In the genomic region with DNA sequence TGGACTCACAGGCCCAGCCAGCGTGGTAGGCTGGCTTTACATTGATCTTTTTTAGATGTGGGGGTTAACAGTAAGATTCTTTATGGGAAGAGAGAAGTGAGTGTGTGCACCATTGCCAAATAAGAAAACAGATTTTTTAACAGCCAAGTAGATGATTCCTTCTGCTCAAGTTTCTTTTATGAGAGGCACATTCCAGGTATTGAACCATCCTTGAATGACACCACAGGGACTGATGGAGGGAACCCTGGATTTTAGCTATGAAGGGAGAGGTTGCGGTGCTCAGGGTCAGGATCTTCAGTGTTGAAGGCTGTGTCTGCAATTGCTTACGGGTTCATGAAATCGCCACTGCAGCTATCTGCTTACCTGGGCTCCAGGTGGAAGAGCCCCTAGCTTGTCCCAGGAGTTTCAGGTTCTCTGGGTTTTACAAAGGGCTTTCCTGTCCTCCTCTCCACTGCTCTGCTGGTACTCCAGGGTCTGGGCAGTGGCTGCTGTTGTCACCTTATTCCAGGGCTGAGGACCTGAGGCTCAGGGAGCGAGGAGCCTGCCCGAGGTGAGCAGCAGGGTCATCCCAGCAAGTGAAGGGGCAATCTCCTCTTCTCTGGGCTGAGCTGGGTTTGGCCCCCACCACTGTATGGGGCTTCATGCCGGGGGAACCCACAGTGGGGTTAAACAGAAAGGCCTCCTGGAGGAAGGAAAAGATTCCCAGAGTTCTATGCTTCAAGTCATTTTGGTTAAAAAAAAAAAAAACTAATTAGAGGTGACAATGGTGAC, we compare ENCODE assay signal across 24 cellular contexts. TPM values are rescaled to one million over a fixed set of nuclear protein-coding genes. Genes with fewer than 3 reads are reported as not detected.
DNase-seq lines count a peak whose midpoint lies in the region; ATAC-seq and TF ChIP-seq lines count a peak whose summit lies in the region.
"Had no signal": no experiment of that assay in that cellular context is flagged by ENCODE, and none has a peak within 500 bp of the region (broad histone marks: within the 10 kb centered on the region; RNA-seq: fewer than 3 reads in every experiment).

No MANE protein-coding gene starts in this region.

- peaks cover 28% of the 10 kb centered on the region for H3K36me3 Mint-ChIP-seq in mesothelial cell of epicardium
- peaks cover 14% of the 10 kb centered on the region for H3K36me3 Mint-ChIP-seq in glutamatergic neuron (ENCODE audit: unreplicated experiment)

- no peaks in the 10 kb centered on the region for H4K20me1 ChIP-seq in HCT116 (ENCODE audit: insufficient read depth)

- TF ChIP-seq POLR2A in HCT116 (IDR thresholded peaks at IDR 0.05; ENCODE audit: borderline replicate concordance, extremely low read depth, insufficient read depth, insufficient read length) = no peak

- H3K27me3 Mint-ChIP-seq in mesothelial cell of epicardium (ENCODE audit: low read depth) (no peaks in the 10 kb centered on the region), glutamatergic neuron (ENCODE audit: unreplicated experiment) (peaks cover under 1% of the 10 kb centered on the region)

- RAD21 ChIA-PET in HCT116 (lab: Charles Lee; ENCODE audit: low non-redundant PET in 1 of 2, low total read pairs in 2 of 2, uncharacterized antibody in 2 of 2, unreplicated experiment in 2 of 2) = no interaction called here

- no peak for TF ChIP-seq RAD21 in HCT116 (IDR thresholded peaks at IDR 0.05; ENCODE audit: low read depth)

- H3K79me2 ChIP-seq in HCT116 (ENCODE audit: insufficient read depth, low read length) = no peaks in the 10 kb centered on the region

- H3K9me3 ChIP-seq in HCT116 (ENCODE audit: control insufficient read depth in 1 of 2, insufficient read depth in 1 of 2, low read depth in 1 of 2, low read length in 2 of 2) (peaks cover 0 to 17% of the 10 kb centered on the region in 2 experiments; a peak in 2 of 4 replicates), adipocyte (ENCODE audit: control insufficient read depth, low read length) (peaks cover 4% of the 10 kb centered on the region), subcutaneous abdominal adipose tissue (ENCODE audit: control insufficient read depth in 5 of 5, low read length in 5 of 5) (peaks cover 0 to 11% (median 9%) of the 10 kb centered on the region in 5 donors)
- H3K9me3 ChIP-seq: transverse colon had no signal

- H3K4me1 Mint-ChIP-seq in mesothelial cell of epicardium = peaks cover 65% of the 10 kb centered on the region
- H3K4me1 Mint-ChIP-seq in glutamatergic neuron (ENCODE audit: low read depth, unreplicated experiment) = no peaks in the 10 kb centered on the region
- H3K4me1 Mint-ChIP-seq: activated T-helper 17 cell treated with anti-CD3 and anti-CD28 coated beads, Interleukin-2, amount 50 U/mL, for 72 hours had no signal

- peaks cover 6% of the 10 kb centered on the region for H3K9me3 Mint-ChIP-seq in mesothelial cell of epicardium
- H3K9me3 Mint-ChIP-seq in glutamatergic neuron (ENCODE audit: unreplicated experiment) = peaks cover 1% of the 10 kb centered on the region

- H3K27me3 ChIP-seq in HCT116 (ENCODE audit: insufficient read depth, low read length) (no peaks in the 10 kb centered on the region), adipocyte (replicated peaks; ENCODE audit: control insufficient read depth, insufficient read depth, low read length) (no peaks in the 10 kb centered on the region), subcutaneous abdominal adipose tissue (ENCODE audit: control insufficient read depth in 5 of 5, insufficient read depth in 4 of 5, low read length in 5 of 5) (no peaks in the 10 kb centered on the region)
- H3K27me3 ChIP-seq: left lung, transverse colon had no signal

- DNase-seq in HCT116 (ENCODE audit: low read depth, low spot score) (no peak), adipocyte (ENCODE audit: low read depth) (no peak), mesothelial cell of epicardium (ENCODE audit: low spot score in 2 of 2, unreplicated experiment in 2 of 2) (no peak), mucosa of gallbladder (ENCODE audit: low spot score) (no peak), DMS153 treated with DMSO at 0.1 percent for 48 hours (lab: John Stamatoyannopoulos, UW; ENCODE audit: unreplicated experiment) (no peak), substantia nigra (lab: John Stamatoyannopoulos, UW) (no peak), glutamatergic neuron (no peak)
- DNase-seq: activated CD4-positive, alpha-beta T cell treated with anti-CD3 and anti-CD28 coated beads for 4 hours; activated CD8-positive, alpha-beta T cell treated with anti-CD3 and anti-CD28 coated beads, Interleukin-2, amount 10 ng/mL, durations not matched to agents 7 days and 5 days; activated naive CD4-positive, alpha-beta T cell treated with anti-CD3 and anti-CD28 coated beads, Interleukin-2, amount 50 U/mL, for 16 hours; amygdala; Kasumi-1; left lung; mesendoderm; NCI-H446 treated with DMSO at 0.1 percent for 48 hours; NCI-H774; occipital lobe; small intestine; stimulated activated naive CD4-positive, alpha-beta T cell; T1000; transverse colon had no signal

- intact Hi-C loops in HCT116 (cut with micrococcal nuclease) = no loop called here

- peaks cover 38 to 39% of the 10 kb centered on the region in 2 experiments for H3K4me1 ChIP-seq in HCT116 (ENCODE audit: control insufficient read depth in 1 of 2, insufficient read depth in 2 of 2, low read length in 2 of 2)
- peaks cover 68% of the 10 kb centered on the region for H3K4me1 ChIP-seq in adipocyte (ENCODE audit: control insufficient read depth, insufficient read depth, low read length)
- H3K4me1 ChIP-seq in subcutaneous abdominal adipose tissue (ENCODE audit: control insufficient read depth in 5 of 5, insufficient read depth in 5 of 5, low read length in 5 of 5) = peaks cover 14 to 84% (median 83%) of the 10 kb centered on the region in 5 donors

- H3K36me3 ChIP-seq in HCT116 (ENCODE audit: control insufficient read depth in 1 of 2, insufficient read depth in 2 of 2, low read length in 2 of 2) (0 out of 4 replicates have a peak, but pooled peaks cover 0 to 6% of the 10 kb centered on the region in 2 experiments), adipocyte (ENCODE audit: control insufficient read depth, insufficient read depth, low read length, severe bottlenecking) (peaks cover 49% of the 10 kb centered on the region), subcutaneous abdominal adipose tissue (ENCODE audit: control insufficient read depth in 5 of 5, insufficient read depth in 5 of 5, low read length in 5 of 5) (peaks cover 0 to 7% (median 3%) of the 10 kb centered on the region in 5 donors)

- H2AFZ ChIP-seq in HCT116 (ENCODE audit: low read depth, low read length, poor library complexity, severe bottlenecking) = no peak overlapping the region

- no peak overlapping the region for H3K4me2 ChIP-seq in HCT116 (ENCODE audit: low read length)

- no peak overlapping the region for H3K4me3 Mint-ChIP-seq in mesothelial cell of epicardium
- no peak overlapping the region for H3K4me3 Mint-ChIP-seq in glutamatergic neuron (ENCODE audit: unreplicated experiment)
- H3K4me3 Mint-ChIP-seq: activated CD8-positive, alpha-beta T cell treated with anti-CD3 and anti-CD28 coated beads, Interleukin-2, amount 10 ng/mL, durations not matched to agents 7 days and 5 days; activated T-helper 17 cell treated with anti-CD3 and anti-CD28 coated beads, Interleukin-2, amount 50 U/mL, for 72 hours had no signal

- peak overlapping the region; percentile 90 for H3K27ac Mint-ChIP-seq in mesothelial cell of epicardium
- H3K27ac Mint-ChIP-seq in glutamatergic neuron (ENCODE audit: unreplicated experiment) = no peak overlapping the region
- H3K27ac Mint-ChIP-seq: activated CD8-positive, alpha-beta T cell treated with anti-CD3 and anti-CD28 coated beads, Interleukin-2, amount 10 ng/mL, durations not matched to agents 7 days and 5 days; activated T-helper 17 cell treated with anti-CD3 and anti-CD28 coated beads, Interleukin-2, amount 50 U/mL, for 72 hours had no signal

- CTCF ChIA-PET in HCT116 (lab: Charles Lee) = no interaction called here

- H3K4me3 ChIP-seq in HCT116 (replicated peaks in 1 of 2; ENCODE audit: low read depth in 1 of 2, low read length in 2 of 2) (no peak overlapping the region), adipocyte (ENCODE audit: low read length) (no peak overlapping the region), subcutaneous abdominal adipose tissue (ENCODE audit: low read depth in 1 of 5, low read length in 5 of 5) (no peak overlapping the region)
- H3K4me3 ChIP-seq: left lung, transverse colon had no signal

- BruUV-seq in HCT116 (replicated peaks; lab: Mats Ljungman, UMichigan) = no TSS peak

- H3K9me2 ChIP-seq in HCT116 (ENCODE audit: insufficient read depth) = no peaks in the 10 kb centered on the region

- POLR2A ChIA-PET in HCT116 (lab: Charles Lee) = no interaction called here

- no peak for ATAC-seq in HCT116
- ATAC-seq: activated CD8-positive, alpha-beta T cell treated with anti-CD3 and anti-CD28 coated beads, Interleukin-2, amount 10 ng/mL, durations not matched to agents 7 days and 5 days; activated T-helper 17 cell treated with anti-CD3 and anti-CD28 coated beads, Interleukin-2, amount 50 U/mL, for 72 hours; left lung had no signal

- H3K9ac ChIP-seq in HCT116 (ENCODE audit: low read length) (no peak overlapping the region), adipocyte (ENCODE audit: low read length) (peak overlapping the region; percentile 53), subcutaneous abdominal adipose tissue (ENCODE audit: low read length in 5 of 5) (no peak overlapping the region)

- H3K27ac ChIP-seq in HCT116 (ENCODE audit: low read depth, low read length) (no peak overlapping the region), subcutaneous abdominal adipose tissue (ENCODE audit: low read depth, low read length) (peak overlapping the region; percentile 60), substantia nigra (ENCODE audit: low read depth, low read length, poor library complexity, severe bottlenecking) (no peak overlapping the region)
- H3K27ac ChIP-seq: left lung, transverse colon, VCaP had no signal

- TF ChIP-seq CTCF in HCT116 (IDR thresholded peaks at IDR 0.05 in 2 of 3, conservative IDR thresholded peaks at IDR 0.05 in 1 of 3; ENCODE audit: borderline replicate concordance in 1 of 3, insufficient read depth in 1 of 3, low read depth in 2 of 3, low read length in 2 of 3) = no peak
- TF ChIP-seq CTCF in mesothelial cell of epicardium (IDR thresholded peaks at IDR 0.05; ENCODE audit: unreplicated experiment) = no peak
- TF ChIP-seq CTCF in glutamatergic neuron (IDR thresholded peaks at IDR 0.05; ENCODE audit: partially characterized antibody, unreplicated experiment) = no peak

TF ChIP-seq in HCT116, 20 proteins besides CTCF, POLR2A, EP300 and RAD21:
- TF ChIP-seq CEBPB (IDR thresholded peaks at IDR 0.05; ENCODE audit: low read depth) = no peak
- peak; percentile 22; the same call in 1 of the 2 replicates for TF ChIP-seq CBX3 (IDR thresholded peaks at IDR 0.05; ENCODE audit: low read depth)
TF ChIP-seq in HCT116: peak in this region for 1.

RNA-seq across cellular contexts. Expression of gene SMAD6, which starts 53.4 kb away (rescaled TPM):
- total RNA-seq in HCT116 (2021; ENCODE audit: unreplicated experiment) = 6.6 TPM
- polyA plus RNA-seq in HCT116 (2012) = 2.9 and 3.0 TPM in 2 replicates
- 164 to 176 TPM (median 176 TPM) in 3 replicates for total RNA-seq in mesothelial cell of epicardium
- 50.5 TPM for total RNA-seq in mucosa of gallbladder
- 0.83 TPM for total RNA-seq in glutamatergic neuron (ENCODE audit: unreplicated experiment)
